ENCODE assay signal across 8 cellular contexts in genomic region chr1:42681771-42682483, GRCh38. TPM values are rescaled to one million over a fixed set of nuclear protein-coding genes. Genes with fewer than 3 reads are reported as not detected.
DNase-seq lines count a peak whose midpoint lies in the region; ATAC-seq and TF ChIP-seq lines count a peak whose summit lies in the region.

Gene YBX1, plus strand, starts transcription at chr1:42682418. Its CDS starts 148 bp downstream, at chr1:42682566.

- ATAC-seq in HG02571 (IDR thresholded peaks at IDR 0.05; ENCODE audit: unreplicated experiment) = peak; percentile 87

- H3K27me3 ChIP-seq in SK-N-SH (ENCODE audit: insufficient read depth) = no peaks in the 10 kb centered on the region
- H3K27me3 ChIP-seq in suprapubic skin = no peaks in the 10 kb centered on the region

- WGBS in SK-N-SH (ENCODE audit: low lambda C conversion rate) = 2% methylated on average over 40 of the region's 53 CpGs
- 0% methylated on average over 35 of the region's 53 CpGs for WGBS in suprapubic skin

- POLR2A ChIA-PET in SK-N-SH (lab: Yijun Ruan, JAX) = interaction anchor here (0.5 to 2.4 kb wide), 13 partner anchors 8 to 261 kb away, joined by 3 to 14 read pairs (median 4); partner anchors contain the start of genes C1orf50, CCDC30, P3H1 and PPIH

- H3K27ac ChIP-seq in SK-N-SH (ENCODE audit: low read depth in 2 of 2, low read length in 1 of 2) = peak within 1 kb of the TSS; percentile 82 to 97
- H3K27ac ChIP-seq in suprapubic skin = peak within 1 kb of the TSS; percentile 98

- H3K4me3 ChIP-seq in SK-N-SH (ENCODE audit: low read depth in 2 of 2, low read length in 1 of 2) (peak within 1 kb of the TSS; percentile 71 to 92), suprapubic skin (peak within 1 kb of the TSS; percentile 97)

- no peak for TF ChIP-seq EP300 in SK-N-SH (IDR thresholded peaks at IDR 0.05; ENCODE audit: borderline replicate concordance in 1 of 2, low read depth in 1 of 2, low read length in 1 of 2)
- TF ChIP-seq EP300 in suprapubic skin (IDR thresholded peaks at IDR 0.05) = peak; percentile 34

- no peaks in the 10 kb centered on the region for H3K9me3 ChIP-seq in SK-N-SH
- H3K9me3 ChIP-seq in suprapubic skin = no peaks in the 10 kb centered on the region

- no peak for TF ChIP-seq CTCF in SK-N-SH (IDR thresholded peaks at IDR 0.05)
- no peak for TF ChIP-seq CTCF in suprapubic skin (IDR thresholded peaks at IDR 0.05)

- peak; percentile 26 to 59 for TF ChIP-seq POLR2A in suprapubic skin (IDR thresholded peaks at IDR 0.05)

- peaks cover 10 to 27% of the 10 kb centered on the region in 2 experiments; a peak in 3 of 4 replicates for H3K4me1 ChIP-seq in SK-N-SH (ENCODE audit: control insufficient read depth in 1 of 2, insufficient read depth in 2 of 2, low read depth in 1 of 2, low read length in 1 of 2)
- H3K4me1 ChIP-seq in suprapubic skin = peaks cover 44% of the 10 kb centered on the region

- DNase-seq in GM04504 (ENCODE audit: low read depth) (peak; percentile 98), NCI-H1048 (lab: John Stamatoyannopoulos, UW) (peak; percentile 94), SK-N-SH (peak; percentile 97), globus pallidus (ENCODE audit: low spot score) (peak; percentile 98), nucleus accumbens (lab: John Stamatoyannopoulos, UW) (peak; percentile 83 to 98 (median 95)), suprapubic skin (ENCODE audit: low spot score in 2 of 2) (peak; percentile 97 to 98)
- peak; percentile 95 for DNase-seq in activated naive CD4-positive, alpha-beta T cell treated with anti-CD3 and anti-CD28 coated beads, Interleukin-2, amount 50 U/mL, for 16 hours

- no peaks in the 10 kb centered on the region for H3F3A ChIP-seq in SK-N-SH (replicated peaks; ENCODE audit: insufficient read depth)

- H3K9me2 ChIP-seq in SK-N-SH = no peaks in the 10 kb centered on the region

- H3K9ac ChIP-seq in SK-N-SH = peak within 1 kb of the TSS; percentile 82

- no peak for TF ChIP-seq RAD21 in SK-N-SH (IDR thresholded peaks at IDR 0.05; ENCODE audit: low read length)

- H3K36me3 ChIP-seq in SK-N-SH (replicated peaks in 1 of 2; ENCODE audit: control insufficient read depth in 1 of 2, insufficient read depth in 2 of 2, low read length in 1 of 2) (peaks cover 21 to 34% of the 10 kb centered on the region in 2 experiments), suprapubic skin (no peaks in the 10 kb centered on the region)

- CTCF ChIA-PET in SK-N-SH (lab: Yijun Ruan, JAX) = interaction anchor here (0.8 to 1.9 kb wide), 4 partner anchors 21 to 130 kb away, joined by 3 to 12 read pairs (median 4); no protein-coding TSS in a partner anchor

- peak within 1 kb of the TSS; percentile 86 for H2AFZ ChIP-seq in SK-N-SH (ENCODE audit: low read depth)

- H4K20me1 ChIP-seq in SK-N-SH (ENCODE audit: insufficient read depth) = peaks cover 40% of the 10 kb centered on the region

- H3K79me2 ChIP-seq in SK-N-SH (ENCODE audit: insufficient read depth) = peaks cover 52% of the 10 kb centered on the region

- H3K4me2 ChIP-seq in SK-N-SH = peak within 1 kb of the TSS; percentile 88

TF ChIP-seq in SK-N-SH, 30 proteins besides CTCF, POLR2A, EP300 and RAD21 (continues in another document):
- TF ChIP-seq GATA2 (CRISPR knock-in tag; IDR thresholded peaks at IDR 0.05) (no peak), NRF1 (IDR thresholded peaks at IDR 0.05; ENCODE audit: low read depth, low read length) (no peak), RXRA (IDR thresholded peaks at IDR 0.05; ENCODE audit: borderline replicate concordance, low read depth) (no peak), TEAD4 (IDR thresholded peaks at IDR 0.05; ENCODE audit: borderline replicate concordance, insufficient read depth) (no peak), FOXM1 (IDR thresholded peaks at IDR 0.05; ENCODE audit: low read depth) (no peak), RCOR1 (IDR thresholded peaks at IDR 0.05; ENCODE audit: low read length) (no peak), GABPA (IDR thresholded peaks at IDR 0.05; ENCODE audit: low read depth) (peak; percentile 82), MXI1 (IDR thresholded peaks at IDR 0.05; ENCODE audit: low read depth, low read length) (peak; percentile 93), JUND (IDR thresholded peaks at IDR 0.05) (no peak), POLR2AphosphoS5 (IDR thresholded peaks at IDR 0.05; ENCODE audit: low read depth, low read length) (peak; percentile 88), RFX5 (IDR thresholded peaks at IDR 0.05; ENCODE audit: low read length) (no peak), MAX (IDR thresholded peaks at IDR 0.05; ENCODE audit: low read depth) (peak; percentile 99), CHD2 (IDR thresholded peaks at IDR 0.05; ENCODE audit: low read length, partially characterized antibody) (peak; percentile 81), IRF3 (IDR thresholded peaks at IDR 0.05; ENCODE audit: low read depth, low read length) (peak; percentile 89), SIN3A (IDR thresholded peaks at IDR 0.05; ENCODE audit: borderline replicate concordance, low read depth, low read length) (0 out of 2 replicates have a peak, but pooled peaks have one; percentile 62), MEF2A (IDR thresholded peaks at IDR 0.05; ENCODE audit: borderline replicate concordance, low read depth) (no peak), SMC3 (IDR thresholded peaks at IDR 0.05; ENCODE audit: low read depth, low read length) (no peak)
- TF ChIP-seq, protein P1, sequence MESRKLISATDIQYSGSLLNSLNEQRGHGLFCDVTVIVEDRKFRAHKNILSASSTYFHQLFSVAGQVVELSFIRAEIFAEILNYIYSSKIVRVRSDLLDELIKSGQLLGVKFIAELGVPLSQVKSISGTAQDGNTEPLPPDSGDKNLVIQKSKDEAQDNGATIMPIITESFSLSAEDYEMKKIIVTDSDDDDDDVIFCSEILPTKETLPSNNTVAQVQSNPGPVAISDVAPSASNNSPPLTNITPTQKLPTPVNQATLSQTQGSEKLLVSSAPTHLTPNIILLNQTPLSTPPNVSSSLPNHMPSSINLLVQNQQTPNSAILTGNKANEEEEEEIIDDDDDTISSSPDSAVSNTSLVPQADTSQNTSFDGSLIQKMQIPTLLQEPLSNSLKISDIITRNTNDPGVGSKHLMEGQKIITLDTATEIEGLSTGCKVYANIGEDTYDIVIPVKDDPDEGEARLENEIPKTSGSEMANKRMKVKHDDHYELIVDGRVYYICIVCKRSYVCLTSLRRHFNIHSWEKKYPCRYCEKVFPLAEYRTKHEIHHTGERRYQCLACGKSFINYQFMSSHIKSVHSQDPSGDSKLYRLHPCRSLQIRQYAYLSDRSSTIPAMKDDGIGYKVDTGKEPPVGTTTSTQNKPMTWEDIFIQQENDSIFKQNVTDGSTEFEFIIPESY (IDR thresholded peaks at IDR 0.05; ENCODE audit: borderline replicate concordance, low read depth) = no peak
- TF ChIP-seq, protein P2, sequence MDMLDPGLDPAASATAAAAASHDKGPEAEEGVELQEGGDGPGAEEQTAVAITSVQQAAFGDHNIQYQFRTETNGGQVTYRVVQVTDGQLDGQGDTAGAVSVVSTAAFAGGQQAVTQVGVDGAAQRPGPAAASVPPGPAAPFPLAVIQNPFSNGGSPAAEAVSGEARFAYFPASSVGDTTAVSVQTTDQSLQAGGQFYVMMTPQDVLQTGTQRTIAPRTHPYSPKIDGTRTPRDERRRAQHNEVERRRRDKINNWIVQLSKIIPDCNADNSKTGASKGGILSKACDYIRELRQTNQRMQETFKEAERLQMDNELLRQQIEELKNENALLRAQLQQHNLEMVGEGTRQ (IDR thresholded peaks at IDR 0.05; ENCODE audit: borderline replicate concordance, low read depth, low read length) = peak; percentile 93
- TF ChIP-seq, protein P3, sequence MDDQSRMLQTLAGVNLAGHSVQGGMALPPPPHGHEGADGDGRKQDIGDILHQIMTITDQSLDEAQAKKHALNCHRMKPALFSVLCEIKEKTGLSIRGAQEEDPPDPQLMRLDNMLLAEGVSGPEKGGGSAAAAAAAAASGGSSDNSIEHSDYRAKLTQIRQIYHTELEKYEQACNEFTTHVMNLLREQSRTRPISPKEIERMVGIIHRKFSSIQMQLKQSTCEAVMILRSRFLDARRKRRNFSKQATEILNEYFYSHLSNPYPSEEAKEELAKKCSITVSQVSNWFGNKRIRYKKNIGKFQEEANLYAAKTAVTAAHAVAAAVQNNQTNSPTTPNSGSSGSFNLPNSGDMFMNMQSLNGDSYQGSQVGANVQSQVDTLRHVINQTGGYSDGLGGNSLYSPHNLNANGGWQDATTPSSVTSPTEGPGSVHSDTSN (IDR thresholded peaks at IDR 0.05) = peak; percentile 99
- TF ChIP-seq, protein P4, sequence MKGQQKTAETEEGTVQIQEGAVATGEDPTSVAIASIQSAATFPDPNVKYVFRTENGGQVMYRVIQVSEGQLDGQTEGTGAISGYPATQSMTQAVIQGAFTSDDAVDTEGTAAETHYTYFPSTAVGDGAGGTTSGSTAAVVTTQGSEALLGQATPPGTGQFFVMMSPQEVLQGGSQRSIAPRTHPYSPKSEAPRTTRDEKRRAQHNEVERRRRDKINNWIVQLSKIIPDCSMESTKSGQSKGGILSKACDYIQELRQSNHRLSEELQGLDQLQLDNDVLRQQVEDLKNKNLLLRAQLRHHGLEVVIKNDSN (IDR thresholded peaks at IDR 0.05; ENCODE audit: borderline replicate concordance, low read depth) = peak; percentile 97

RNA-seq across cellular contexts. Expression of gene YBX1, which starts in this region (rescaled TPM):
- 419 and 592 TPM in 2 replicates for polyA plus RNA-seq in SK-N-SH (2012; rRNA removed)
- polyA plus RNA-seq in SK-N-SH (2012; cell fraction: cytosol; rRNA removed) = 806 and 838 TPM in 2 replicates
- polyA plus RNA-seq in SK-N-SH (2012; cell fraction: nucleus; rRNA removed) = 201 and 285 TPM in 2 replicates
- total RNA-seq in suprapubic skin = 100 to 1,000 TPM; 327 to 396 (median 357) TPM

Comparison
In these comparisons a context has a peak if more than half of its experiments do, and no peak if none do; other contexts are left out.
1. Peak in every context shown above with its lines: DNase-seq, ATAC-seq, H3K4me3 ChIP-seq and H3K27ac ChIP-seq.